Comparison of ENCODE assay signal across 19 cellular contexts in the genomic region with DNA sequence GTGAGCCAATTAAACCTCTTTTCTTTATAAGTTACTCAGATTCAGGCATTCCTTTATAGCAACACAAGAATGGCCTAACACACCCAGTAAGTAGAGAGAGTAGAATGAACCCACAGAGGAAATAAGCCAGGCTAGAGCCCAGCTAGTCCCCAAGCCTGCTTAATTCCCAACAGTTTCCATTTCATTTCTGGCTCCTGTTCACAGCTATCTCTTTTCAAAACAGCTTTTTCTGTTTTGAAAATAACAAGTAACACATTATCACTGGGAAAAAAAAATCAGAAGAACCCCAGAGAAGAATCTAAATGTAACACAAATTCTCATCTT.
DNase-seq lines count a peak whose midpoint lies in the region; ATAC-seq and TF ChIP-seq lines count a peak whose summit lies in the region.
"Had no signal": no experiment of that assay in that cellular context is flagged by ENCODE, and none has a peak within 500 bp of the region (broad histone marks: within the 10 kb centered on the region; RNA-seq: fewer than 3 reads in every experiment).

No MANE protein-coding gene starts in this region.

- H3K36me3 ChIP-seq in heart right ventricle (no peaks in the 10 kb centered on the region), thoracic aorta (no peaks in the 10 kb centered on the region), suprapubic skin (no peaks in the 10 kb centered on the region)
- H3K36me3 ChIP-seq: BLaER1 treated with 17β-estradiol and CSF1 and Interleukin-3, amounts not matched to agents 10 nM and 100 nM had no signal

- no peak overlapping the region for H3K4me3 ChIP-seq in coronary artery
- no peak overlapping the region for H3K4me3 ChIP-seq in heart right ventricle
- no peak overlapping the region for H3K4me3 ChIP-seq in right cardiac atrium (ENCODE audit: low read length)
- no peak overlapping the region for H3K4me3 ChIP-seq in thoracic aorta
- no peak overlapping the region for H3K4me3 ChIP-seq in suprapubic skin
- H3K4me3 ChIP-seq: BLaER1 treated with 17β-estradiol and CSF1 and Interleukin-3, amounts not matched to agents 10 nM and 100 nM had no signal

- H3K27me3 ChIP-seq in heart right ventricle, result no peaks in the 10 kb centered on the region
- H3K27me3 ChIP-seq in right cardiac atrium (ENCODE audit: control insufficient read depth, insufficient read depth), result no peaks in the 10 kb centered on the region
- H3K27me3 ChIP-seq in thoracic aorta (replicated peaks; ENCODE audit: insufficient read depth), result no peaks in the 10 kb centered on the region
- H3K27me3 ChIP-seq in suprapubic skin, result no peaks in the 10 kb centered on the region
- H3K27me3 ChIP-seq: BLaER1 treated with 17β-estradiol and CSF1 and Interleukin-3, amounts not matched to agents 10 nM and 100 nM had no signal

- no peak for TF ChIP-seq POLR2A in suprapubic skin (IDR thresholded peaks at IDR 0.05)

- intact Hi-C loops in heart right ventricle (cut with DNase I), result loop anchor here in 3 of 10 donors (2.0 to 10.0 kb wide), 3 partner anchors 39 to 73 kb away; a partner anchor contains a TSS
- intact Hi-C loops in right cardiac atrium (cut with DNase I), result no loop called here

- no peak for DNase-seq in coronary artery (ENCODE audit: low spot score)
- no peak for DNase-seq in heart right ventricle
- no peak for DNase-seq in right cardiac atrium
- DNase-seq in thoracic aorta (ENCODE audit: low spot score), result no peak
- DNase-seq in suprapubic skin (ENCODE audit: low spot score in 2 of 2), result no peak
- no peak for DNase-seq in SHP77 (lab: John Stamatoyannopoulos, UW)
- DNase-seq: Calu3; CD8-positive, alpha-beta T cell; DMS53; DND-41; EL; GOT3; H7; HFFc6; IMR-90 had no signal

- TF ChIP-seq CTCF in coronary artery (IDR thresholded peaks at IDR 0.05) (no peak), heart right ventricle (IDR thresholded peaks at IDR 0.05) (no peak), thoracic aorta (IDR thresholded peaks at IDR 0.05) (no peak), suprapubic skin (IDR thresholded peaks at IDR 0.05) (no peak)

- peak overlapping the region; percentile 64 to 83 for H3K27ac ChIP-seq in coronary artery
- peak overlapping the region; percentile 66 to 91 (median 74) for H3K27ac ChIP-seq in heart right ventricle
- H3K27ac ChIP-seq in right cardiac atrium (ENCODE audit: low read length), result peak overlapping the region; percentile 75
- peak overlapping the region; percentile 8 to 63 for H3K27ac ChIP-seq in thoracic aorta
- no peak overlapping the region for H3K27ac ChIP-seq in suprapubic skin
- H3K27ac ChIP-seq: BLaER1 treated with 17β-estradiol and CSF1 and Interleukin-3, amounts not matched to agents 10 nM and 100 nM had no signal

- ATAC-seq in heart right ventricle, result peak in 3 of 8 donors; percentile 11 to 22 (median 12)
- ATAC-seq in right cardiac atrium, result peak; percentile 68 to 69
- no peak for ATAC-seq in thoracic aorta (ENCODE audit: insufficient number of reproducible peaks, low FRiP score, low read depth)
- no peak for ATAC-seq in HG02642 (IDR thresholded peaks at IDR 0.05; ENCODE audit: poor library complexity, unreplicated experiment)
- ATAC-seq in GM21390 (IDR thresholded peaks at IDR 0.05; ENCODE audit: unreplicated experiment), result no peak
- ATAC-seq: CD8-positive, alpha-beta T cell; HCT116 had no signal

- H3K4me1 ChIP-seq in heart right ventricle (peaks cover 2 to 31% (median 15%) of the 10 kb centered on the region in 9 donors), right cardiac atrium (ENCODE audit: control insufficient read depth, insufficient read depth, low read length) (peaks cover 2% of the 10 kb centered on the region), thoracic aorta (ENCODE audit: control insufficient read depth in 1 of 2, low read depth in 2 of 2) (peaks cover 14 to 22% of the 10 kb centered on the region in 2 donors), suprapubic skin (no peaks in the 10 kb centered on the region)
- H3K4me1 ChIP-seq: BLaER1 treated with 17β-estradiol and CSF1 and Interleukin-3, amounts not matched to agents 10 nM and 100 nM had no signal

- TF ChIP-seq EP300 in suprapubic skin (IDR thresholded peaks at IDR 0.05), result no peak

- H3K9me3 ChIP-seq in heart right ventricle (peaks cover 0 to 9% (median 0%) of the 10 kb centered on the region in 11 donors), right cardiac atrium (ENCODE audit: control insufficient read depth, low read length) (no peaks in the 10 kb centered on the region), thoracic aorta (no peaks in the 10 kb centered on the region), suprapubic skin (no peaks in the 10 kb centered on the region)

Comparison
In these comparisons a context has a peak if more than half of its experiments do, and no peak if none do; other contexts are left out.
1. ATAC-seq: peak in right cardiac atrium (2 of 2); none in thoracic aorta (single experiment), HG02642 (single experiment) and GM21390 (single experiment).